In genomic region chr11:131924446-131925240, GRCh38 we compare ENCODE assay signal across 17 cellular contexts.
DNase-seq lines count a peak whose midpoint lies in the region; ATAC-seq and TF ChIP-seq lines count a peak whose summit lies in the region.
"Had no signal": no experiment of that assay in that cellular context is flagged by ENCODE, and none has a peak within 500 bp of the region (broad histone marks: within the 10 kb centered on the region; RNA-seq: fewer than 3 reads in every experiment).

No MANE protein-coding gene starts in this region.

- H3K4me3 ChIP-seq in cardiac fibroblast (replicated peaks in 1 of 2; ENCODE audit: low read depth in 2 of 2, low read length in 2 of 2) = no peak overlapping the region
- H3K4me3 ChIP-seq in CD8-positive, alpha-beta memory T cell (ENCODE audit: low read length) = no peak overlapping the region
- H3K4me3 ChIP-seq: cardiac muscle cell had no signal

- no peaks in the 10 kb centered on the region for H3K9me3 ChIP-seq in CD8-positive, alpha-beta memory T cell (ENCODE audit: low read length)

- no peaks in the 10 kb centered on the region for H3K36me3 Mint-ChIP-seq in CD8-positive, alpha-beta memory T cell
- H3K36me3 Mint-ChIP-seq in activated naive CD4-positive, alpha-beta T cell treated with anti-CD3 and anti-CD28 coated beads, Interleukin-2, amount 10 ng/mL, durations not matched to agents 7 days and 5 days = no peaks in the 10 kb centered on the region
- H3K36me3 Mint-ChIP-seq: stimulated activated memory B cell treated with anti-CD40 and anti-IgM and Interleukin-4, amounts not matched to agents 10 μg/mL and 1 μg/mL and 100 μg/mL, for 72 hours had no signal

- CTCF ChIA-PET in CD8-positive, alpha-beta memory T cell (lab: Charles Lee) = interaction anchor here (1.1 kb wide), 1 partner anchor 14 kb away, joined by 3 read pairs; no protein-coding TSS in a partner anchor
- CTCF ChIA-PET in activated naive CD4-positive, alpha-beta T cell treated with anti-CD3 and anti-CD28 coated beads, Interleukin-2, amount 10 ng/mL, durations not matched to agents 7 days and 5 days (lab: Charles Lee) = no interaction called here

- no peak overlapping the region for H3K27ac Mint-ChIP-seq in CD8-positive, alpha-beta memory T cell
- no peak overlapping the region for H3K27ac Mint-ChIP-seq in activated naive CD4-positive, alpha-beta T cell treated with anti-CD3 and anti-CD28 coated beads, Interleukin-2, amount 10 ng/mL, durations not matched to agents 7 days and 5 days
- H3K27ac Mint-ChIP-seq: stimulated activated memory B cell treated with anti-CD40 and anti-IgM and Interleukin-4, amounts not matched to agents 10 μg/mL and 1 μg/mL and 100 μg/mL, for 72 hours had no signal

- no peaks in the 10 kb centered on the region for H3K4me1 ChIP-seq in CD8-positive, alpha-beta memory T cell (ENCODE audit: insufficient read depth, low read length)

- no peak overlapping the region for H3K27ac ChIP-seq in CD8-positive, alpha-beta memory T cell (ENCODE audit: low read depth, low read length)
- H3K27ac ChIP-seq: cardiac muscle cell, KMS-11 had no signal

- H3K27me3 ChIP-seq in CD8-positive, alpha-beta memory T cell (ENCODE audit: insufficient read depth, low read length, poor library complexity, severe bottlenecking) = no peaks in the 10 kb centered on the region
- H3K27me3 ChIP-seq: cardiac muscle cell had no signal

- DNase-seq in AG08396 (ENCODE audit: low spot score) (peak; percentile 34), cardiac fibroblast (ENCODE audit: low read depth in 2 of 2) (peak; percentile 50 to 84), iris pigment epithelial cell (ENCODE audit: low read depth) (peak; percentile 44), NCI-H2107 treated with DMSO at 0.1 percent for 48 hours (lab: John Stamatoyannopoulos, UW; ENCODE audit: unreplicated experiment) (no peak)
- no peak for DNase-seq in CD8-positive, alpha-beta memory T cell
- no peak for DNase-seq in activated naive CD4-positive, alpha-beta T cell treated with anti-CD3 and anti-CD28 coated beads, Interleukin-2, amount 10 ng/mL, durations not matched to agents 7 days and 5 days
- DNase-seq: activated CD8-positive, alpha-beta memory T cell treated with anti-CD3 and anti-CD28 coated beads for 24 hours; activated gamma-delta T cell; NCI-H2029; NCI-H69; SHP77; stimulated activated CD4-positive, alpha-beta T cell treated with anti-CD3 and anti-CD28 coated beads, Interleukin-4, amount 100 ng/mL, for 24 hours had no signal

- H3K36me3 ChIP-seq in CD8-positive, alpha-beta memory T cell (ENCODE audit: insufficient read depth, low read length) = no peaks in the 10 kb centered on the region
- H3K36me3 ChIP-seq: cardiac muscle cell had no signal

- H3K27me3 Mint-ChIP-seq in CD8-positive, alpha-beta memory T cell = no peaks in the 10 kb centered on the region
- H3K27me3 Mint-ChIP-seq in activated naive CD4-positive, alpha-beta T cell treated with anti-CD3 and anti-CD28 coated beads, Interleukin-2, amount 10 ng/mL, durations not matched to agents 7 days and 5 days = no peaks in the 10 kb centered on the region
- H3K27me3 Mint-ChIP-seq: stimulated activated memory B cell treated with anti-CD40 and anti-IgM and Interleukin-4, amounts not matched to agents 10 μg/mL and 1 μg/mL and 100 μg/mL, for 72 hours had no signal

- POLR2A ChIA-PET in CD8-positive, alpha-beta memory T cell (lab: Charles Lee) = no interaction called here

- ATAC-seq in HG03066 (IDR thresholded peaks at IDR 0.05; ENCODE audit: low read depth, unreplicated experiment) (peak; percentile 64), GM18520 (IDR thresholded peaks at IDR 0.05; ENCODE audit: unreplicated experiment) (no peak)

- peaks cover 0 to 14% (median 1%) of the 10 kb centered on the region in 5 donors for H3K9me3 Mint-ChIP-seq in CD8-positive, alpha-beta memory T cell
- no peaks in the 10 kb centered on the region for H3K9me3 Mint-ChIP-seq in activated naive CD4-positive, alpha-beta T cell treated with anti-CD3 and anti-CD28 coated beads, Interleukin-2, amount 10 ng/mL, durations not matched to agents 7 days and 5 days

- no peaks in the 10 kb centered on the region for H3K4me1 Mint-ChIP-seq in CD8-positive, alpha-beta memory T cell
- no peaks in the 10 kb centered on the region for H3K4me1 Mint-ChIP-seq in activated naive CD4-positive, alpha-beta T cell treated with anti-CD3 and anti-CD28 coated beads, Interleukin-2, amount 10 ng/mL, durations not matched to agents 7 days and 5 days
- H3K4me1 Mint-ChIP-seq: stimulated activated memory B cell treated with anti-CD40 and anti-IgM and Interleukin-4, amounts not matched to agents 10 μg/mL and 1 μg/mL and 100 μg/mL, for 72 hours had no signal

- TF ChIP-seq CTCF in cardiac fibroblast (IDR thresholded peaks at IDR 0.05; ENCODE audit: low read depth, low read length) = no peak

- no peak overlapping the region for H3K4me3 Mint-ChIP-seq in CD8-positive, alpha-beta memory T cell
- no peak overlapping the region for H3K4me3 Mint-ChIP-seq in activated naive CD4-positive, alpha-beta T cell treated with anti-CD3 and anti-CD28 coated beads, Interleukin-2, amount 10 ng/mL, durations not matched to agents 7 days and 5 days
- H3K4me3 Mint-ChIP-seq: stimulated activated memory B cell treated with anti-CD40 and anti-IgM and Interleukin-4, amounts not matched to agents 10 μg/mL and 1 μg/mL and 100 μg/mL, for 72 hours had no signal

Comparison
In these comparisons a context has a peak if more than half of its experiments do, and no peak if none do; other contexts are left out.
1. DNase-seq: peak in AG08396 (single experiment), cardiac fibroblast (2 of 2) and iris pigment epithelial cell (single experiment); none in CD8-positive, alpha-beta memory T cell (0 of 5), activated naive CD4-positive, alpha-beta T cell treated with anti-CD3 and anti-CD28 coated beads, Interleukin-2, amount 10 ng/mL, durations not matched to agents 7 days and 5 days (single experiment) and NCI-H2107 treated with DMSO at 0.1 percent for 48 hours (single experiment).